Comparison of ENCODE assay signal across 20 cellular contexts in the genomic region with DNA sequence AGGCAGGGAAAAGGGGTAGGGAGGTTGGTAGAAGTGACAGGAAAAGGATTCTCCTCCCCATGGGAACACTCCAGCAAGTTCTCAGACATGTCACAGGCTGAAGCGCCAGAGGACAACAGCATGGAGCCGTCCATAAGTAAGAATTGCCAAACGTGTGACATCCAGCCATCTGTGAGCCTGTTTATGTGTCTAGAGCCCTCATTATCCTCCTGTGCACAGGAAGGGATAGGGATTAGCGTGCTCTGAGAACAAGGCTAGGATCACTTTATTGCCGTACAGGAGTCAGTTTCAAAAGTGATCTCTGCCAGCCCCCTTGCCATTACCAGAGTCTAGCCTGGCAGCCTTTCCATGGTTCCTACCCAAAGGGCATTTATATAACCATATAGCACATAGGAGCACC.
"Had no signal": no experiment of that assay in that cellular context is flagged by ENCODE, and none has a peak within 500 bp of the region (broad histone marks: within the 10 kb centered on the region; RNA-seq: fewer than 3 reads in every experiment).

No MANE protein-coding gene starts in this region.

- H3K27ac Mint-ChIP-seq: activated CD4-positive, alpha-beta T cell treated with anti-CD3 and anti-CD28 coated beads for 36 hours; activated naive CD8-positive, alpha-beta T cell treated with anti-CD3 and anti-CD28 coated beads, Interleukin-2, amount 10 ng/mL, durations not matched to agents 7 days and 5 days; natural killer cell treated with Interleukin-12 subunit alpha and Interleukin-12 subunit beta and Interleukin-15 and Interleukin-18, amount 100 ng/mL, for 72 hours; T-helper 2 cell treated with Interferon-gamma antibody and Interleukin-4, amounts not matched to agents 5 μg/mL and 100 μg/mL, for 36 hours had no signal

- DNase-seq: activated CD4-positive, alpha-beta T cell treated with anti-CD3 and anti-CD28 coated beads for 36 hours; activated CD4-positive, CD25-positive, alpha-beta regulatory T cell; activated effector memory CD4-positive, alpha-beta T cell treated with Interleukin-2 at 50 U/mL for 16 hours; activated naive CD4-positive, alpha-beta T cell treated with Interleukin-2 at 50 U/mL for 16 hours; activated naive CD8-positive, alpha-beta T cell treated with anti-CD3 and anti-CD28 coated beads, Interleukin-2, amount 10 ng/mL, durations not matched to agents 7 days and 5 days; brain microvascular endothelial cell; dermis blood vessel endothelial cell; effector CD4-positive, alpha-beta T cell; esophagus squamous epithelium; foreskin melanocyte; left lung; stimulated activated CD4-positive, alpha-beta T cell treated with anti-CD3 and anti-CD28 coated beads, Interleukin-12 subunit alpha, Interleukin-12 subunit beta, amount 100 ng/mL, for 4 hours; stimulated activated CD4-positive, alpha-beta T cell treated with anti-CD3 and anti-CD28 coated beads, Interleukin-4, amount 100 ng/mL, for 1 hour; stimulated activated naive CD8-positive, alpha-beta T cell treated with anti-CD3 and anti-CD28 coated beads, Interleukin-15, Interleukin-2, amounts not matched to agents 100 U/mL and 50 U/mL, for 24 hours; T-helper 1 cell; testis; transverse colon had no signal

- H3K4me1 Mint-ChIP-seq: activated CD4-positive, alpha-beta T cell treated with anti-CD3 and anti-CD28 coated beads for 36 hours; activated naive CD8-positive, alpha-beta T cell treated with anti-CD3 and anti-CD28 coated beads, Interleukin-2, amount 10 ng/mL, durations not matched to agents 7 days and 5 days had no signal

- H3K9me3 Mint-ChIP-seq: T-helper 2 cell treated with Interferon-gamma antibody and Interleukin-4, amounts not matched to agents 5 μg/mL and 100 μg/mL, for 36 hours had no signal

- H3K4me3 Mint-ChIP-seq: activated CD4-positive, alpha-beta T cell treated with anti-CD3 and anti-CD28 coated beads for 36 hours; activated naive CD8-positive, alpha-beta T cell treated with anti-CD3 and anti-CD28 coated beads, Interleukin-2, amount 10 ng/mL, durations not matched to agents 7 days and 5 days; natural killer cell treated with Interleukin-12 subunit alpha and Interleukin-12 subunit beta and Interleukin-15 and Interleukin-18, amount 100 ng/mL, for 72 hours; T-helper 2 cell treated with Interferon-gamma antibody and Interleukin-4, amounts not matched to agents 5 μg/mL and 100 μg/mL, for 36 hours had no signal

- H3K36me3 Mint-ChIP-seq: activated naive CD8-positive, alpha-beta T cell treated with anti-CD3 and anti-CD28 coated beads, Interleukin-2, amount 10 ng/mL, durations not matched to agents 7 days and 5 days; natural killer cell treated with Interleukin-12 subunit alpha and Interleukin-12 subunit beta and Interleukin-15 and Interleukin-18, amount 100 ng/mL, for 72 hours had no signal

- ATAC-seq: activated CD4-positive, alpha-beta T cell treated with anti-CD3 and anti-CD28 coated beads for 36 hours; left lung; natural killer cell treated with Interleukin-12 subunit alpha and Interleukin-12 subunit beta and Interleukin-15 and Interleukin-18, amount 100 ng/mL, for 72 hours; sciatic nerve; stimulated activated naive CD8-positive, alpha-beta T cell treated with anti-CD3 and anti-CD28 coated beads, Interleukin-15, Interleukin-2, amounts not matched to agents 100 U/mL and 50 U/mL, for 24 hours had no signal
